ENCODE assay signal across 8 cellular contexts in the genomic region with DNA sequence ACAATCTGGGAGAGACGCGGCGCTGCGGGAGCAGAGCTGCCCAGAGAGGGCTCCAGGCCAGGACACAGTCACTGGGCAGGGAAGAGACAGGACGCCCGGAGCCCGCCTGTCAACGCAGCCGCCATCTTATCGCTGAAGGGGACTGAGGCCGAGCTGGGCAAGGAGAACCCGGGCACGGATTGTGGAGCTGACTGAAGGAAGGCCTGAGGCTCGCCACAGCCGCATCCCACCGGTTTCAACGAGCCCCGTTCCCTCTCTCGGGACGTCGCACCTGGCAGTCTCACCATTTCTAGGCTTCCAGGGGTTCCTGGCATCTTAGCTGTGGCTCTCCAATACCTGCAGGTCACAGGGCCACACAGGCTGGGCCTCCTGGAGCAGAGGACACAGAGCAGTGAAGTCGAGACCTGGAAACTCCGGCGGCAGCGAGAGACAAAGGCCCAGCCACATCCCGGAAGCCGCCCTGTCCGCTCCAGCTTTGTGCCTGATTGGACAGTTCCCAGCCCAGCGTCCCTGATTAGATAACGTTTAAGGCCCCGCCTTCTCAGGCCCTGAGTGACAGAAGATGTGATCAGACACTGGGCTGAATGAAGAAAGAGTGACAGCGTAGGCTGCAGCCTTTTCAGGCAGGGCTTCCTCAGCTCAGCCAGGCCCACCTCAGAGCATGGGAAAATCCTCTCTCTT. TPM values are rescaled to one million over a fixed set of nuclear protein-coding genes. Genes with fewer than 3 reads are reported as not detected.
DNase-seq lines count a peak whose midpoint lies in the region; ATAC-seq and TF ChIP-seq lines count a peak whose summit lies in the region.

A gene (minus strand): TSS at position 431 of the 681 bp plus-strand sequence. CDS start 117 bp downstream, at position 314.

- ATAC-seq in GM18870 (IDR thresholded peaks at IDR 0.05; ENCODE audit: unreplicated experiment) (peak; percentile 99), HG03135 (IDR thresholded peaks at IDR 0.05; ENCODE audit: unreplicated experiment) (peak; percentile 91)

- no peaks in the 10 kb centered on the region for H3K27me3 Mint-ChIP-seq in activated CD4-positive, alpha-beta T cell treated with anti-CD3 and anti-CD28 coated beads, Interleukin-2, amount 10 ng/mL, durations not matched to agents 7 days and 5 days

- POLR2A ChIA-PET in AG04450 (lab: Yijun Ruan, JAX), result interaction anchor here (0.6 to 1.2 kb wide), 4 partner anchors 10 to 291 kb away, joined by 3 read pairs; a partner anchor contains a TSS
- POLR2A ChIA-PET in activated CD4-positive, alpha-beta T cell treated with anti-CD3 and anti-CD28 coated beads, Interleukin-2, amount 10 ng/mL, durations not matched to agents 7 days and 5 days (lab: Charles Lee), result interaction anchor here (0.6 kb wide), 1 partner anchor 136 kb away, joined by 3 read pairs; no protein-coding TSS in a partner anchor

- TF ChIP-seq CTCF in AG04450 (IDR thresholded peaks at IDR 0.05; ENCODE audit: low read depth, low read length) (no peak), coronary artery (IDR thresholded peaks at IDR 0.05) (no peak)

- peaks cover 23% of the 10 kb centered on the region for H3K9me3 Mint-ChIP-seq in activated CD4-positive, alpha-beta T cell treated with anti-CD3 and anti-CD28 coated beads, Interleukin-2, amount 10 ng/mL, durations not matched to agents 7 days and 5 days

- H3K27ac ChIP-seq in AG04450 (ENCODE audit: low read depth, low read length) (peak within 1 kb of the TSS; percentile 97), coronary artery (peak within 1 kb of the TSS; percentile 95)

- H3K4me3 Mint-ChIP-seq in activated CD4-positive, alpha-beta T cell treated with anti-CD3 and anti-CD28 coated beads, Interleukin-2, amount 10 ng/mL, durations not matched to agents 7 days and 5 days, result peak within 1 kb of the TSS; percentile 95

- peak within 1 kb of the TSS; percentile 90 for H3K4me3 ChIP-seq in AG04450 (ENCODE audit: low read depth, low read length)
- peak within 1 kb of the TSS; percentile 81 for H3K4me3 ChIP-seq in coronary artery

- CTCF ChIA-PET in AG04450 (lab: Charles Lee), result no interaction called here
- CTCF ChIA-PET in activated CD4-positive, alpha-beta T cell treated with anti-CD3 and anti-CD28 coated beads, Interleukin-2, amount 10 ng/mL, durations not matched to agents 7 days and 5 days (lab: Charles Lee), result interaction anchor here (1.1 kb wide), 1 partner anchor 121 kb away, joined by 3 read pairs; no protein-coding TSS in a partner anchor

- H3K9me3 ChIP-seq in AG04450 (ENCODE audit: control insufficient read depth, insufficient read depth, low read length), result peaks cover 26% of the 10 kb centered on the region

- H3K27me3 ChIP-seq in AG04450 (ENCODE audit: control insufficient read depth, insufficient read depth, low read length), result no peaks in the 10 kb centered on the region

- peaks cover 55% of the 10 kb centered on the region for H3K36me3 Mint-ChIP-seq in activated CD4-positive, alpha-beta T cell treated with anti-CD3 and anti-CD28 coated beads, Interleukin-2, amount 10 ng/mL, durations not matched to agents 7 days and 5 days (ENCODE audit: low read depth)

- H3K4me1 Mint-ChIP-seq in activated CD4-positive, alpha-beta T cell treated with anti-CD3 and anti-CD28 coated beads, Interleukin-2, amount 10 ng/mL, durations not matched to agents 7 days and 5 days, result peaks cover 15% of the 10 kb centered on the region

- H3K27ac Mint-ChIP-seq in activated CD4-positive, alpha-beta T cell treated with anti-CD3 and anti-CD28 coated beads, Interleukin-2, amount 10 ng/mL, durations not matched to agents 7 days and 5 days, result peak within 1 kb of the TSS; percentile 98

- peak; percentile 87 for DNase-seq in AG04450 (ENCODE audit: low read depth, low spot score)
- DNase-seq in NCI-H345 treated with DMSO at 0.1 percent for 48 hours (lab: John Stamatoyannopoulos, UW; ENCODE audit: unreplicated experiment), result peak; percentile 41
- peak; percentile 96 for DNase-seq in activated CD4-positive, alpha-beta T cell treated with anti-CD3 and anti-CD28 coated beads, Interleukin-2, amount 10 ng/mL, durations not matched to agents 7 days and 5 days
- peak; percentile 97 for DNase-seq in coronary artery (ENCODE audit: low spot score)
- peak; percentile 99 for DNase-seq in left kidney (ENCODE audit: low read depth, low spot score)
- peak; percentile 87 to 92 for DNase-seq in stimulated activated CD4-positive, alpha-beta T cell treated with anti-CD3 and anti-CD28 coated beads, Interleukin-2, amount 100 ng/mL, for 24 hours

RNA-seq across cellular contexts. Expression of the gene that starts here (rescaled TPM):
- polyA plus RNA-seq in AG04450 (2011; rRNA removed), result 14.5 and 18.7 TPM in 2 replicates
- 25.1 and 32.2 TPM in 2 replicates for polyA minus RNA-seq in AG04450 (2011; rRNA and poly(A)+ RNA removed)
- 10 to 100 TPM; 56.8 to 64.7 TPM for total RNA-seq in activated CD4-positive, alpha-beta T cell treated with anti-CD3 and anti-CD28 coated beads, Interleukin-2, amount 10 ng/mL, durations not matched to agents 7 days and 5 days

Comparison
In these comparisons a context has a peak if more than half of its experiments do, and no peak if none do; other contexts are left out.
1. Peak in every context shown above with its lines: DNase-seq, ATAC-seq, H3K4me3 ChIP-seq and H3K27ac ChIP-seq.
2. DNase-seq: peak in every context shown above with its lines; median percentile 99 in left kidney; 97 in coronary artery; 96 in activated CD4-positive, alpha-beta T cell treated with anti-CD3 and anti-CD28 coated beads, Interleukin-2, amount 10 ng/mL, durations not matched to agents 7 days and 5 days; 90 in stimulated activated CD4-positive, alpha-beta T cell treated with anti-CD3 and anti-CD28 coated beads, Interleukin-2, amount 100 ng/mL, for 24 hours; 87 in AG04450; 41 in NCI-H345 treated with DMSO at 0.1 percent for 48 hours.